21 cellular contexts compared by ENCODE assay signal in genomic region chr16:3850544-3850899, GRCh38. TPM values are rescaled to one million over a fixed set of nuclear protein-coding genes. Genes with fewer than 3 reads are reported as not detected.
DNase-seq lines count a peak whose midpoint lies in the region; ATAC-seq and TF ChIP-seq lines count a peak whose summit lies in the region.
"Had no signal": no experiment of that assay in that cellular context is flagged by ENCODE, and none has a peak within 500 bp of the region (broad histone marks: within the 10 kb centered on the region; RNA-seq: fewer than 3 reads in every experiment).

No MANE protein-coding gene starts in this region.

- TF ChIP-seq EP300 in gastroesophageal sphincter (IDR thresholded peaks at IDR 0.05), result no peak

- POLR2A ChIA-PET in Caco-2 (lab: Charles Lee) (no interaction called here), PC-3 (lab: Charles Lee; ENCODE audit: unreplicated experiment) (no interaction called here)
- POLR2A ChIA-PET in naive thymus-derived CD8-positive, alpha-beta T cell (lab: Charles Lee), result no interaction called here

- H3K4me1 Mint-ChIP-seq in Caco-2 (ENCODE audit: low read depth, unreplicated experiment) (peaks cover 10% of the 10 kb centered on the region), natural killer cell (peaks cover 46 to 56% of the 10 kb centered on the region in 2 donors)
- H3K4me1 Mint-ChIP-seq in naive thymus-derived CD8-positive, alpha-beta T cell, result peaks cover 31 to 75% (median 64%) of the 10 kb centered on the region in 4 donors

- H3K79me2 ChIP-seq in PC-3 (ENCODE audit: low read length), result peaks cover 76% of the 10 kb centered on the region

- no peaks in the 10 kb centered on the region for H3K27me3 Mint-ChIP-seq in Caco-2 (ENCODE audit: insufficient read depth, unreplicated experiment)
- H3K27me3 Mint-ChIP-seq in naive thymus-derived CD8-positive, alpha-beta T cell, result no peaks in the 10 kb centered on the region
- no peaks in the 10 kb centered on the region for H3K27me3 Mint-ChIP-seq in natural killer cell (ENCODE audit: low read depth in 2 of 2)
- H3K27me3 Mint-ChIP-seq: activated CD4-positive, alpha-beta memory T cell treated with anti-CD3 and anti-CD28 coated beads for 36 hours; activated naive CD8-positive, alpha-beta T cell treated with anti-CD3 and anti-CD28 coated beads for 36 hours; natural killer cell treated with Interleukin-12 subunit alpha and Interleukin-12 subunit beta and Interleukin-15 and Interleukin-18, amount 100 ng/mL, for 72 hours had no signal

- DNase-seq in Caco-2, result no peak
- no peak for DNase-seq in PC-3
- DNase-seq in sciatic nerve (ENCODE audit: low spot score), result no peak
- DNase-seq in putamen (ENCODE audit: low spot score), result no peak
- DNase-seq in naive thymus-derived CD8-positive, alpha-beta T cell, result no peak
- DNase-seq in natural killer cell, result no peak
- no peak for DNase-seq in NCI-H526 treated with DMSO at 0.1 percent for 48 hours (lab: John Stamatoyannopoulos, UW)
- DNase-seq: activated CD4-positive, alpha-beta memory T cell treated with anti-CD3 and anti-CD28 coated beads for 36 hours; activated CD4-positive, CD25-positive, alpha-beta regulatory T cell; activated CD8-positive, alpha-beta memory T cell treated with anti-CD3 and anti-CD28 coated beads, Interleukin-2, amount 50 U/mL, for 48 hours; activated naive CD8-positive, alpha-beta T cell treated with anti-CD3 and anti-CD28 coated beads for 36 hours; cerebellar nuclear complex; NCI-H1105 treated with DMSO at 0.1 percent for 48 hours; NCI-H2081; NCI-H446; PC-9; SHP77 treated with DMSO at 0.1 percent for 48 hours; SW 1271 had no signal

- intact Hi-C loops in Caco-2 (cut with micrococcal nuclease; ENCODE audit: unreplicated experiment) (no loop called here), PC-3 (cut with micrococcal nuclease) (no loop called here), sciatic nerve (cut with DNase I) (no loop called here), natural killer cell (cut with micrococcal nuclease) (no loop called here)

- ATAC-seq in PC-3, result no peak
- ATAC-seq in gastroesophageal sphincter, result no peak
- ATAC-seq in sciatic nerve, result peak; percentile 55
- ATAC-seq in naive thymus-derived CD8-positive, alpha-beta T cell, result no peak
- no peak for ATAC-seq in natural killer cell
- ATAC-seq: natural killer cell treated with Interleukin-12 subunit alpha and Interleukin-12 subunit beta and Interleukin-15 and Interleukin-18, amount 100 ng/mL, for 72 hours had no signal

- no peak overlapping the region for H3K9ac ChIP-seq in PC-3 (ENCODE audit: low read length)

- no peak overlapping the region for H3K4me3 ChIP-seq in Caco-2 (ENCODE audit: low read depth, low read length)
- H3K4me3 ChIP-seq in PC-3 (ENCODE audit: low read length), result no peak overlapping the region
- H3K4me3 ChIP-seq in gastroesophageal sphincter, result no peak overlapping the region
- H3K4me3 ChIP-seq: BLaER1 treated with 17β-estradiol and CSF1 and Interleukin-3, amounts not matched to agents 10 nM and 100 nM; PC-9 had no signal

- peaks cover 19% of the 10 kb centered on the region for H3K36me3 Mint-ChIP-seq in Caco-2 (ENCODE audit: insufficient read depth, unreplicated experiment)
- peaks cover 0 to 55% (median 8%) of the 10 kb centered on the region in 3 donors for H3K36me3 Mint-ChIP-seq in naive thymus-derived CD8-positive, alpha-beta T cell
- no peaks in the 10 kb centered on the region for H3K36me3 Mint-ChIP-seq in natural killer cell

- no peak overlapping the region for H2AFZ ChIP-seq in PC-3 (ENCODE audit: low read length)
- H2AFZ ChIP-seq: PC-9 had no signal

- no peak overlapping the region for H3K4me2 ChIP-seq in PC-3 (ENCODE audit: low read length)
- H3K4me2 ChIP-seq: BLaER1 treated with 17β-estradiol and CSF1 and Interleukin-3, amounts not matched to agents 10 nM and 100 nM; PC-9 had no signal

- no peaks in the 10 kb centered on the region for H3K9me2 ChIP-seq in PC-3 (replicated peaks; ENCODE audit: low read length)

- WGBS in gastroesophageal sphincter (ENCODE audit: low coverage in 1 of 2), 2 donors, result no CpG with 5 or more reads among the region's 10 CpGs

- H3K27me3 ChIP-seq in Caco-2 (replicated peaks; ENCODE audit: control insufficient read depth, insufficient read depth, low read length) (no peaks in the 10 kb centered on the region), PC-3 (ENCODE audit: low read length) (no peaks in the 10 kb centered on the region), gastroesophageal sphincter (no peaks in the 10 kb centered on the region)
- H3K27me3 ChIP-seq: BLaER1 treated with 17β-estradiol and CSF1 and Interleukin-3, amounts not matched to agents 10 nM and 100 nM had no signal

- TF ChIP-seq POLR2A in gastroesophageal sphincter (IDR thresholded peaks at IDR 0.05), result no peak

- H3K4me3 Mint-ChIP-seq in Caco-2 (ENCODE audit: unreplicated experiment) (no peak overlapping the region), natural killer cell (no peak overlapping the region)
- H3K4me3 Mint-ChIP-seq in naive thymus-derived CD8-positive, alpha-beta T cell, result no peak overlapping the region
- H3K4me3 Mint-ChIP-seq: activated CD4-positive, alpha-beta memory T cell treated with anti-CD3 and anti-CD28 coated beads for 36 hours; activated naive CD8-positive, alpha-beta T cell treated with anti-CD3 and anti-CD28 coated beads for 36 hours; natural killer cell treated with Interleukin-12 subunit alpha and Interleukin-12 subunit beta and Interleukin-15 and Interleukin-18, amount 100 ng/mL, for 72 hours had no signal

- no peaks in the 10 kb centered on the region for H3K9me3 ChIP-seq in Caco-2
- no peaks in the 10 kb centered on the region for H3K9me3 ChIP-seq in PC-3 (ENCODE audit: low read length)
- no peaks in the 10 kb centered on the region for H3K9me3 ChIP-seq in gastroesophageal sphincter

- H3K9me3 Mint-ChIP-seq in Caco-2 (ENCODE audit: unreplicated experiment), result no peaks in the 10 kb centered on the region
- no peaks in the 10 kb centered on the region for H3K9me3 Mint-ChIP-seq in naive thymus-derived CD8-positive, alpha-beta T cell
- H3K9me3 Mint-ChIP-seq in natural killer cell, result no peaks in the 10 kb centered on the region
- H3K9me3 Mint-ChIP-seq: activated CD4-positive, alpha-beta memory T cell treated with anti-CD3 and anti-CD28 coated beads for 36 hours; activated naive CD8-positive, alpha-beta T cell treated with anti-CD3 and anti-CD28 coated beads for 36 hours; natural killer cell treated with Interleukin-12 subunit alpha and Interleukin-12 subunit beta and Interleukin-15 and Interleukin-18, amount 100 ng/mL, for 72 hours had no signal

- H3F3A ChIP-seq in PC-3 (ENCODE audit: low read length, unreplicated experiment), result no peaks in the 10 kb centered on the region

- H3K4me1 ChIP-seq in Caco-2 (peaks cover 4% of the 10 kb centered on the region; the same call in 1 of the 2 replicates), PC-3 (ENCODE audit: insufficient read depth, low read length) (no peaks in the 10 kb centered on the region), gastroesophageal sphincter (peaks cover 0 to 91% (median 26%) of the 10 kb centered on the region in 3 donors)

- H3K27ac ChIP-seq in PC-3 (ENCODE audit: low read length) (no peak overlapping the region), gastroesophageal sphincter (peak overlapping the region in 3 of 4 donors; percentile 7 to 45 (median 28))
- H3K27ac ChIP-seq: PC-9 had no signal

- BruUV-seq in Caco-2 (replicated peaks; lab: Mats Ljungman, UMichigan), result TSS peak; percentile 58
- TSS peak; percentile 81 for BruUV-seq in PC-3 (replicated peaks; lab: Mats Ljungman, UMichigan)

- CTCF ChIA-PET in Caco-2 (lab: Charles Lee), result no interaction called here
- CTCF ChIA-PET in PC-3 (lab: Charles Lee), result no interaction called here

- H3K27ac Mint-ChIP-seq in Caco-2 (ENCODE audit: unreplicated experiment), result no peak overlapping the region
- peak overlapping the region in 1 of 10 donors; percentile 34 for H3K27ac Mint-ChIP-seq in naive thymus-derived CD8-positive, alpha-beta T cell
- no peak overlapping the region for H3K27ac Mint-ChIP-seq in natural killer cell
- H3K27ac Mint-ChIP-seq: activated CD4-positive, alpha-beta memory T cell treated with anti-CD3 and anti-CD28 coated beads for 36 hours; activated naive CD8-positive, alpha-beta T cell treated with anti-CD3 and anti-CD28 coated beads for 36 hours; natural killer cell treated with Interleukin-12 subunit alpha and Interleukin-12 subunit beta and Interleukin-15 and Interleukin-18, amount 100 ng/mL, for 72 hours had no signal

- no peak for TF ChIP-seq CTCF in Caco-2 (IDR thresholded peaks at IDR 0.05; ENCODE audit: insufficient read depth in 1 of 2, low read depth in 1 of 2, low read length in 1 of 2, severe bottlenecking in 1 of 2, unreplicated experiment in 1 of 2)
- no peak for TF ChIP-seq CTCF in PC-3 (conservative IDR thresholded peaks at IDR 0.05; ENCODE audit: low read depth, low read length)
- no peak for TF ChIP-seq CTCF in gastroesophageal sphincter (IDR thresholded peaks at IDR 0.05)
- TF ChIP-seq CTCF in natural killer cell (IDR thresholded peaks at IDR 0.05), result no peak

- H4K20me1 ChIP-seq in PC-3 (ENCODE audit: low read length), result peaks cover 21% of the 10 kb centered on the region; the same call in 1 of the 2 replicates

- H3K36me3 ChIP-seq in Caco-2 (ENCODE audit: control insufficient read depth, insufficient read depth, low read length) (peaks cover 2% of the 10 kb centered on the region; the same call in 1 of the 2 replicates), PC-3 (ENCODE audit: low read depth, low read length) (peaks cover 7% of the 10 kb centered on the region; the same call in 1 of the 2 replicates), gastroesophageal sphincter (peaks cover 0 to 22% of the 10 kb centered on the region in 2 donors)

RNA-seq across cellular contexts. Expression of gene CREBBP, which starts 30.0 kb away (rescaled TPM):
- 65.3 and 67.1 TPM in 2 replicates for total RNA-seq in Caco-2 (2022)
- 21.9 and 23.6 TPM in 2 replicates for total RNA-seq in PC-3 (2014; rRNA removed)
- total RNA-seq in gastroesophageal sphincter, result 100 to 1,000 TPM in 1 of 4 donors, 10 to 100 TPM in 3; 45.9 to 115 (median 61.7) TPM
- 120 TPM for total RNA-seq in sciatic nerve
- 100 to 1,000 TPM; 153 to 167 TPM for total RNA-seq in naive thymus-derived CD8-positive, alpha-beta T cell
- polyA plus RNA-seq in naive thymus-derived CD8-positive, alpha-beta T cell, result 10 to 100 TPM in 1 of 3 donors, 1 to 10 TPM in 2; 2.9 to 12.0 (median 6.4) TPM
- total RNA-seq in natural killer cell, result 100 to 1,000 TPM; 197 to 234 (median 224) TPM
